Comparison of ENCODE assay signal across 10 cellular contexts in genomic region chr12:62778187-62778586, GRCh38.
"Had no signal": no experiment of that assay in that cellular context is flagged by ENCODE, and none has a peak within 500 bp of the region (broad histone marks: within the 10 kb centered on the region; RNA-seq: fewer than 3 reads in every experiment).

No MANE protein-coding gene starts in this region.

- H3K27ac ChIP-seq: GM23248, KMS-11 had no signal

- H3K36me3 Mint-ChIP-seq: IgD-negative memory B cell had no signal

- ATAC-seq: HCT116 had no signal

- H3K9me3 Mint-ChIP-seq: HFFc6, IgD-negative memory B cell had no signal

- H3K4me3 ChIP-seq: GM23248, HAP-1 had no signal

- H2AFZ ChIP-seq: GM23248 had no signal

- H3K36me3 ChIP-seq: HAP-1 had no signal

- H3K27ac Mint-ChIP-seq: HFFc6, IgD-negative memory B cell had no signal

- H3K4me2 ChIP-seq: KMS-11 had no signal

- FAIRE-seq: HTR-8/SVneo had no signal

- H3K9me3 ChIP-seq: HAP-1 had no signal

- H3K4me3 Mint-ChIP-seq: HFFc6, IgD-negative memory B cell had no signal

- H3K27me3 Mint-ChIP-seq: IgD-negative memory B cell had no signal

- H3K4me1 Mint-ChIP-seq: IgD-negative memory B cell had no signal

- H3K4me1 ChIP-seq: HAP-1 had no signal

- H3K9ac ChIP-seq: GM23248, KMS-11 had no signal

- DNase-seq: GM23248, H7, HFFc6, Karpas-422, KBM-7 had no signal
